9 cellular contexts compared by ENCODE assay signal in the genomic region with DNA sequence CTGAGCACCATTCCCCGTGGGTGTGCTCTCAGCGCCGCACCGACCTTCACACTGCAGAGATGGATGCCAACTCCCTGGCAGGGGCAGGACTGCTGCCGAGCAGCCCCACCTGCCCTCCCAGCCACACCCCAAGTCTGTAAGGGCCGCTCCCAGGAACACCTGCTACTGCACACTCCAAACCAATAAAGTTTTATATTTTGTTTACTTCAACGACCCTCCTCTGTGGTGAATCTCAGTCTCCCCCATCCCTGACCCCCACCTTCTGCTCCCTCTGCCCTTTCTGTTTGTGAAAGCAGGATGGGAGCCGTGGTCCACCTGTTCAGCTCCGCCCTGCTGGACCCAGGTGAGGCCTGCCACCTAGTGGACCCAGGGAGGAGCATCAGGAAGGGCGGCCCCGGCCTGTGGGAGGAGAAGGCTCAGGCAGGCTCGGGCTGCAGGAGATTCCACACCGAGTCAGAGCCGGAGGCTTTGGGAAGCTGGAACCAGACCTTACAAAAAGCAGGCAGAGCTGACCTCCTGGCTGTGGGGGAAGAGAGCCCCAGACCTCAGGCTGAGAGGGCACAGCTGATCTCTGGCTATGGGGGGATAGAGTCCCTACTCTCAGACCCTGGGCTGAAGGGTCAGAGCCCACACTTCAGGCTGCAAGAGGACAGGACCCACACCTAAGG. TPM values are rescaled to one million over a fixed set of nuclear protein-coding genes. Genes with fewer than 3 reads are reported as not detected.
DNase-seq lines count a peak whose midpoint lies in the region; ATAC-seq, FAIRE-seq and TF ChIP-seq lines count a peak whose summit lies in the region.
"Had no signal": no experiment of that assay in that cellular context is flagged by ENCODE, and none has a peak within 500 bp of the region (broad histone marks: within the 10 kb centered on the region; RNA-seq: fewer than 3 reads in every experiment).

No MANE protein-coding gene starts in this region.

- TF ChIP-seq POLR2A in lower leg skin (IDR thresholded peaks at IDR 0.05): no peak

- H3K36me3 Mint-ChIP-seq in activated CD4-positive, alpha-beta T cell treated with anti-CD3 and anti-CD28 coated beads for 36 hours (ENCODE audit: low read depth): no peaks in the 10 kb centered on the region

- H3K9me3 Mint-ChIP-seq in activated CD4-positive, alpha-beta T cell treated with anti-CD3 and anti-CD28 coated beads for 36 hours (ENCODE audit: low read depth): no peaks in the 10 kb centered on the region

- peak; percentile 61 for ATAC-seq in HG02588 (IDR thresholded peaks at IDR 0.05; ENCODE audit: unreplicated experiment)
- ATAC-seq in activated CD4-positive, alpha-beta T cell treated with anti-CD3 and anti-CD28 coated beads for 36 hours: peak; percentile 96
- no peak for ATAC-seq in HG02678 (IDR thresholded peaks at IDR 0.05; ENCODE audit: unreplicated experiment)

- DNase-seq in D721Med (ENCODE audit: insufficient read length, low spot score): peak; percentile 60
- DNase-seq in NCI-H226: peak; percentile 79
- peak; percentile 88 for DNase-seq in activated CD4-positive, alpha-beta T cell treated with anti-CD3 and anti-CD28 coated beads for 36 hours
- peak; percentile 78 for DNase-seq in choroid plexus epithelial cell (ENCODE audit: low read depth)
- DNase-seq in lower leg skin (ENCODE audit: low spot score in 2 of 2): peak; percentile 70 to 94
- peak; percentile 29 to 71 (median 31) for DNase-seq in stimulated activated CD4-positive, alpha-beta T cell treated with anti-CD3 and anti-CD28 coated beads, TNF-alpha, amount 100 ng/mL, for 24 hours (ENCODE audit: low read depth in 3 of 3)

- H3K4me3 ChIP-seq in choroid plexus epithelial cell (ENCODE audit: low read depth, low read length) (no peak overlapping the region), lower leg skin (ENCODE audit: low read depth, poor library complexity, severe bottlenecking) (no peak overlapping the region)

- H3K4me3 Mint-ChIP-seq in activated CD4-positive, alpha-beta T cell treated with anti-CD3 and anti-CD28 coated beads for 36 hours: no peak overlapping the region

- H3K27ac Mint-ChIP-seq in activated CD4-positive, alpha-beta T cell treated with anti-CD3 and anti-CD28 coated beads for 36 hours: no peak overlapping the region

- TF ChIP-seq CTCF in D721Med (IDR thresholded peaks at IDR 0.05; ENCODE audit: insufficient read depth, missing control alignments) (peak; percentile 88), choroid plexus epithelial cell (conservative IDR thresholded peaks at IDR 0.05; ENCODE audit: low read depth, low read length) (peak; percentile 93), lower leg skin (IDR thresholded peaks at IDR 0.05) (no peak)

- H3K4me1 Mint-ChIP-seq in activated CD4-positive, alpha-beta T cell treated with anti-CD3 and anti-CD28 coated beads for 36 hours: peaks cover 5% of the 10 kb centered on the region

- 24 to 25% methylated on average over 14 of the region's 14 CpGs for WGBS in lower leg skin, 2 donors

- CTCF ChIA-PET in activated CD4-positive, alpha-beta T cell treated with anti-CD3 and anti-CD28 coated beads for 36 hours (lab: Charles Lee): interaction anchor here (0.6 to 1.6 kb wide), 11 partner anchors 20 to 418 kb away, joined by 3 to 6 read pairs (median 4); no protein-coding TSS in a partner anchor

- FAIRE-seq in D721Med (lab: Jason Lieb, UNC): no peak
- FAIRE-seq: TTC549 had no signal

- intact Hi-C loops in activated CD4-positive, alpha-beta T cell treated with anti-CD3 and anti-CD28 coated beads for 36 hours (cut with DNase I, micrococcal nuclease): loop anchor here (1.0 to 5.0 kb wide), 3 partner anchors 94 to 419 kb away; no protein-coding TSS in a partner anchor
- intact Hi-C loops in lower leg skin (cut with DNase I; ENCODE audit: low total_unique reads): no loop called here

- no peaks in the 10 kb centered on the region for H3K27me3 Mint-ChIP-seq in activated CD4-positive, alpha-beta T cell treated with anti-CD3 and anti-CD28 coated beads for 36 hours

- POLR2A ChIA-PET in activated CD4-positive, alpha-beta T cell treated with anti-CD3 and anti-CD28 coated beads for 36 hours (lab: Charles Lee): interaction anchor here (0.5 to 0.6 kb wide), 2 partner anchors 21 to 178 kb away, joined by 3 to 5 read pairs; no protein-coding TSS in a partner anchor

RNA-seq across cellular contexts. Expression of a gene that starts 1.0 kb away (rescaled TPM):
- total RNA-seq in activated CD4-positive, alpha-beta T cell treated with anti-CD3 and anti-CD28 coated beads for 36 hours: not detected
- not detected for total RNA-seq in lower leg skin

RNA-seq across cellular contexts. Expression of a gene that starts 5.3 kb away (rescaled TPM):
- total RNA-seq in activated CD4-positive, alpha-beta T cell treated with anti-CD3 and anti-CD28 coated beads for 36 hours: under 1 TPM; 0.82 to 0.86 TPM
- total RNA-seq in lower leg skin: 1 to 10 TPM in 2 of 4 donors, under 1 TPM in 2; 0.38 to 1.8 (median 0.99) TPM

RNA-seq across cellular contexts. Expression of a gene that starts 17.3 kb away (rescaled TPM):
- under 1 TPM in 1 of 2 experiments, not detected in 1; 0.09 TPM for total RNA-seq in activated CD4-positive, alpha-beta T cell treated with anti-CD3 and anti-CD28 coated beads for 36 hours
- 10 to 100 TPM; 11.5 to 41.7 (median 17.7) TPM for total RNA-seq in lower leg skin

RNA-seq across cellular contexts. Expression of a gene that starts 57.2 kb away (rescaled TPM):
- 10 to 100 TPM; 48.2 to 50.1 TPM for total RNA-seq in activated CD4-positive, alpha-beta T cell treated with anti-CD3 and anti-CD28 coated beads for 36 hours
- total RNA-seq in lower leg skin: 10 to 100 TPM; 55.5 to 98.7 (median 61.9) TPM

Comparison
In these comparisons a context has a peak if more than half of its experiments do, and no peak if none do; other contexts are left out.
1. DNase-seq: peak in every context shown above with its lines; median percentile 88 in activated CD4-positive, alpha-beta T cell treated with anti-CD3 and anti-CD28 coated beads for 36 hours; 82 in lower leg skin; 79 in NCI-H226; 78 in choroid plexus epithelial cell; 60 in D721Med; 31 in stimulated activated CD4-positive, alpha-beta T cell treated with anti-CD3 and anti-CD28 coated beads, TNF-alpha, amount 100 ng/mL, for 24 hours.
2. CTCF ChIP-seq: peak in D721Med (single experiment) and choroid plexus epithelial cell (single experiment); none in lower leg skin (0 of 3).
3. RNA of a gene that starts 17.3 kb away (total RNA-seq): 11.5 to 41.7 TPM in lower leg skin; 0.09 TPM in activated CD4-positive, alpha-beta T cell treated with anti-CD3 and anti-CD28 coated beads for 36 hours; every median in the first group is over 10 times any median in the second.